28 cellular contexts compared by ENCODE assay signal in genomic region chr11:99260696-99261095, GRCh38.
A peak's percentile ranks its signal among the peaks of the same experiment; 100 is the strongest.
DNase-seq lines count a peak whose midpoint lies in the region; ATAC-seq and TF ChIP-seq lines count a peak whose summit lies in the region.
"Had no signal": no experiment of that assay in that cellular context is flagged by ENCODE, and none has a peak within 500 bp of the region (broad histone marks: within the 10 kb centered on the region; RNA-seq: fewer than 3 reads in every experiment).

No MANE protein-coding gene starts in this region.

- H3K27me3 ChIP-seq in SJCRH30: no peaks in the 10 kb centered on the region
- no peaks in the 10 kb centered on the region for H3K27me3 ChIP-seq in foreskin keratinocyte
- H3K27me3 ChIP-seq: pancreas, Peyer's patch had no signal

- H3K4me3 ChIP-seq in SJCRH30: no peak overlapping the region
- H3K4me3 ChIP-seq: HAP-1, pancreas, Peyer's patch, thoracic aorta had no signal

- peak overlapping the region; percentile 52; the same call in 1 of the 2 replicates for H3K27ac ChIP-seq in SJCRH30
- no peak overlapping the region for H3K27ac ChIP-seq in foreskin keratinocyte
- H3K27ac ChIP-seq: HL-60, pancreas, Peyer's patch, thoracic aorta had no signal

- ATAC-seq in foreskin keratinocyte: no peak
- ATAC-seq: activated naive CD4-positive, alpha-beta T cell treated with anti-CD3 and anti-CD28 coated beads, Interleukin-2, amount 50 U/mL, for 72 hours; effector memory CD8-positive, alpha-beta T cell; left colon; pancreas had no signal

- TF ChIP-seq CTCF in foreskin keratinocyte (conservative IDR thresholded peaks at IDR 0.05): no peak

- DNase-seq in ELR (ENCODE audit: low read depth): peak; percentile 76
- DNase-seq in SJCRH30: peak in 1 of 2 experiments; percentile 1
- DNase-seq in foreskin keratinocyte: peak; percentile 9 to 11
- DNase-seq in myocyte (ENCODE audit: low read depth): peak; percentile 16
- no peak for DNase-seq in amygdala (lab: John Stamatoyannopoulos, UW)
- no peak for DNase-seq in D341Med (ENCODE audit: low spot score)
- DNase-seq in NCI-H2029 treated with DMSO at 0.1 percent for 48 hours (lab: John Stamatoyannopoulos, UW): no peak
- no peak for DNase-seq in NAMALWA (ENCODE audit: low spot score)
- DNase-seq: activated effector memory CD4-positive, alpha-beta T cell treated with Interleukin-2 at 50 U/mL for 16 hours; aorta; CD4-positive, alpha-beta T cell; cortex of kidney; effector memory CD8-positive, alpha-beta T cell; head of caudate nucleus; Kasumi-1; left colon; NCI-H1417 treated with DMSO at 0.1 percent for 48 hours; NCI-H2081; NCI-H2227 treated with DMSO at 0.1 percent for 48 hours; pancreas; Peyer's patch; SHP77 treated with DMSO at 0.1 percent for 48 hours; stimulated activated CD4-positive, alpha-beta T cell treated with anti-CD3 and anti-CD28 coated beads, Interleukin-2, amount 100 ng/mL, for 24 hours; stimulated activated CD8-positive, alpha-beta memory T cell treated with anti-CD3 and anti-CD28 coated beads, Interleukin-4, amount 100 ng/mL, for 48 hours had no signal

- no peaks in the 10 kb centered on the region for H3K9me3 ChIP-seq in SJCRH30 (replicated peaks)
- H3K9me3 ChIP-seq: HAP-1, pancreas, Peyer's patch, thoracic aorta had no signal

- no peaks in the 10 kb centered on the region for H3K36me3 ChIP-seq in SJCRH30
- H3K36me3 ChIP-seq: HAP-1, pancreas, Peyer's patch, thoracic aorta had no signal

- H3K4me1 ChIP-seq in SJCRH30 (peaks cover 12% of the 10 kb centered on the region), foreskin keratinocyte (no peaks in the 10 kb centered on the region)
- H3K4me1 ChIP-seq: HAP-1, pancreas, Peyer's patch had no signal

Comparison
In these comparisons a context has a peak if more than half of its experiments do, and no peak if none do; other contexts are left out.
1. DNase-seq: peak in ELR (single experiment), foreskin keratinocyte (2 of 2) and myocyte (single experiment); none in amygdala (0 of 56), D341Med (single experiment), NCI-H2029 treated with DMSO at 0.1 percent for 48 hours (single experiment) and NAMALWA (single experiment).